1 cellular context compared by ENCODE assay signal in the genomic region with DNA sequence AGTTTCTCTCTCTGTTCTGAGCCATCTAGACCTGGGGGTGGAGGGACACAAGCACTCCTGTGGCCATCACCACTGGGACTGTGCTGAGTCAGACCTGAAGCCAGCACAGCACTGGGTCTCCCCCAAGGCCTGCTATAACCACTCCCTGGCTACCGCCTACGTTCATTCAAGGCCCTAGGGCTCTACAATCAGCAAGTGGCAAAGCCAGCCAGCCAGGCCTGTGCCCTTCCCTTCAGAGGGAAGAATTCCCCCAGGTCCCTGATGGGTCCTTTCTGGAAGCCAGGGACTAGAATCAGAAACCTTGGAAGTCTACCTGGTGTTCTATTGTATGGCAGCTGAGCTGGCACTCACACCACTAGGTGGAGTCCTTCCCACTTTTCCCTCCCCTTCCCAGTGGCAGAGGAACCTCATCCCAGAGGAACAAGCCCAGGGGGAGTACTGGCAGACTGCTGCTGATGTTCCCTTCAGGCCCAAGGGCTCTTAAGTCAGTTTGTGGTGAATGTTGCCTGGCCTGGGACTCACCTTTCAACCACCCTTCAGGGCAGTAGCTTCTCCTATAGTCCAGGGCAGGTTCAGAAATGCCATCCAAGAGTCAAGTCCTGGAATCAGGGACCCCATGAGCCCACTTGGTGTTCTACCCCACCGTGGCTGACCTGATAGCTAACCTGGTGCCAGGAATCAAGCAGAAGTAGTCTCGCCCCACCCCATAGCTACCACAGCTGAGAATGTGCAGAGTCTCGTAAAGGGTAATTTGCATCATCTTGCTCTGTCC.
TF ChIP-seq lines count a peak whose summit lies in the region.

No MANE protein-coding gene starts in this region.

TF ChIP-seq in H1, 55 proteins besides CTCF, POLR2A, EP300 and RAD21:
- TF ChIP-seq, protein P1, sequence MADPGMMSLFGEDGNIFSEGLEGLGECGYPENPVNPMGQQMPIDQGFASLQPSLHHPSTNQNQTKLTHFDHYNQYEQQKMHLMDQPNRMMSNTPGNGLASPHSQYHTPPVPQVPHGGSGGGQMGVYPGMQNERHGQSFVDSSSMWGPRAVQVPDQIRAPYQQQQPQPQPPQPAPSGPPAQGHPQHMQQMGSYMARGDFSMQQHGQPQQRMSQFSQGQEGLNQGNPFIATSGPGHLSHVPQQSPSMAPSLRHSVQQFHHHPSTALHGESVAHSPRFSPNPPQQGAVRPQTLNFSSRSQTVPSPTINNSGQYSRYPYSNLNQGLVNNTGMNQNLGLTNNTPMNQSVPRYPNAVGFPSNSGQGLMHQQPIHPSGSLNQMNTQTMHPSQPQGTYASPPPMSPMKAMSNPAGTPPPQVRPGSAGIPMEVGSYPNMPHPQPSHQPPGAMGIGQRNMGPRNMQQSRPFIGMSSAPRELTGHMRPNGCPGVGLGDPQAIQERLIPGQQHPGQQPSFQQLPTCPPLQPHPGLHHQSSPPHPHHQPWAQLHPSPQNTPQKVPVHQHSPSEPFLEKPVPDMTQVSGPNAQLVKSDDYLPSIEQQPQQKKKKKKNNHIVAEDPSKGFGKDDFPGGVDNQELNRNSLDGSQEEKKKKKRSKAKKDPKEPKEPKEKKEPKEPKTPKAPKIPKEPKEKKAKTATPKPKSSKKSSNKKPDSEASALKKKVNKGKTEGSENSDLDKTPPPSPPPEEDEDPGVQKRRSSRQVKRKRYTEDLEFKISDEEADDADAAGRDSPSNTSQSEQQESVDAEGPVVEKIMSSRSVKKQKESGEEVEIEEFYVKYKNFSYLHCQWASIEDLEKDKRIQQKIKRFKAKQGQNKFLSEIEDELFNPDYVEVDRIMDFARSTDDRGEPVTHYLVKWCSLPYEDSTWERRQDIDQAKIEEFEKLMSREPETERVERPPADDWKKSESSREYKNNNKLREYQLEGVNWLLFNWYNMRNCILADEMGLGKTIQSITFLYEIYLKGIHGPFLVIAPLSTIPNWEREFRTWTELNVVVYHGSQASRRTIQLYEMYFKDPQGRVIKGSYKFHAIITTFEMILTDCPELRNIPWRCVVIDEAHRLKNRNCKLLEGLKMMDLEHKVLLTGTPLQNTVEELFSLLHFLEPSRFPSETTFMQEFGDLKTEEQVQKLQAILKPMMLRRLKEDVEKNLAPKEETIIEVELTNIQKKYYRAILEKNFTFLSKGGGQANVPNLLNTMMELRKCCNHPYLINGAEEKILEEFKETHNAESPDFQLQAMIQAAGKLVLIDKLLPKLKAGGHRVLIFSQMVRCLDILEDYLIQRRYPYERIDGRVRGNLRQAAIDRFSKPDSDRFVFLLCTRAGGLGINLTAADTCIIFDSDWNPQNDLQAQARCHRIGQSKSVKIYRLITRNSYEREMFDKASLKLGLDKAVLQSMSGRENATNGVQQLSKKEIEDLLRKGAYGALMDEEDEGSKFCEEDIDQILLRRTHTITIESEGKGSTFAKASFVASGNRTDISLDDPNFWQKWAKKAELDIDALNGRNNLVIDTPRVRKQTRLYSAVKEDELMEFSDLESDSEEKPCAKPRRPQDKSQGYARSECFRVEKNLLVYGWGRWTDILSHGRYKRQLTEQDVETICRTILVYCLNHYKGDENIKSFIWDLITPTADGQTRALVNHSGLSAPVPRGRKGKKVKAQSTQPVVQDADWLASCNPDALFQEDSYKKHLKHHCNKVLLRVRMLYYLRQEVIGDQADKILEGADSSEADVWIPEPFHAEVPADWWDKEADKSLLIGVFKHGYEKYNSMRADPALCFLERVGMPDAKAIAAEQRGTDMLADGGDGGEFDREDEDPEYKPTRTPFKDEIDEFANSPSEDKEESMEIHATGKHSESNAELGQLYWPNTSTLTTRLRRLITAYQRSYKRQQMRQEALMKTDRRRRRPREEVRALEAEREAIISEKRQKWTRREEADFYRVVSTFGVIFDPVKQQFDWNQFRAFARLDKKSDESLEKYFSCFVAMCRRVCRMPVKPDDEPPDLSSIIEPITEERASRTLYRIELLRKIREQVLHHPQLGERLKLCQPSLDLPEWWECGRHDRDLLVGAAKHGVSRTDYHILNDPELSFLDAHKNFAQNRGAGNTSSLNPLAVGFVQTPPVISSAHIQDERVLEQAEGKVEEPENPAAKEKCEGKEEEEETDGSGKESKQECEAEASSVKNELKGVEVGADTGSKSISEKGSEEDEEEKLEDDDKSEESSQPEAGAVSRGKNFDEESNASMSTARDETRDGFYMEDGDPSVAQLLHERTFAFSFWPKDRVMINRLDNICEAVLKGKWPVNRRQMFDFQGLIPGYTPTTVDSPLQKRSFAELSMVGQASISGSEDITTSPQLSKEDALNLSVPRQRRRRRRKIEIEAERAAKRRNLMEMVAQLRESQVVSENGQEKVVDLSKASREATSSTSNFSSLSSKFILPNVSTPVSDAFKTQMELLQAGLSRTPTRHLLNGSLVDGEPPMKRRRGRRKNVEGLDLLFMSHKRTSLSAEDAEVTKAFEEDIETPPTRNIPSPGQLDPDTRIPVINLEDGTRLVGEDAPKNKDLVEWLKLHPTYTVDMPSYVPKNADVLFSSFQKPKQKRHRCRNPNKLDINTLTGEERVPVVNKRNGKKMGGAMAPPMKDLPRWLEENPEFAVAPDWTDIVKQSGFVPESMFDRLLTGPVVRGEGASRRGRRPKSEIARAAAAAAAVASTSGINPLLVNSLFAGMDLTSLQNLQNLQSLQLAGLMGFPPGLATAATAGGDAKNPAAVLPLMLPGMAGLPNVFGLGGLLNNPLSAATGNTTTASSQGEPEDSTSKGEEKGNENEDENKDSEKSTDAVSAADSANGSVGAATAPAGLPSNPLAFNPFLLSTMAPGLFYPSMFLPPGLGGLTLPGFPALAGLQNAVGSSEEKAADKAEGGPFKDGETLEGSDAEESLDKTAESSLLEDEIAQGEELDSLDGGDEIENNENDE (IDR thresholded peaks at IDR 0.05; ENCODE audit: insufficient replicate concordance, low read length): no peak
- TF ChIP-seq YY1 (IDR thresholded peaks at IDR 0.05; ENCODE audit: low read depth, low read length): 0 out of 2 replicates have a peak, but pooled peaks have one; percentile 8
